ENCODE assay signal across 8 cellular contexts in genomic region chr19:9834302-9834725, GRCh38. TPM values are rescaled to one million over a fixed set of nuclear protein-coding genes. Genes with fewer than 3 reads are reported as not detected.
DNase-seq lines count a peak whose midpoint lies in the region; ATAC-seq and TF ChIP-seq lines count a peak whose summit lies in the region.

No MANE protein-coding gene starts in this region.

- peaks cover 20% of the 10 kb centered on the region for H3K4me1 ChIP-seq in suprapubic skin

- no peaks in the 10 kb centered on the region for H3K27me3 ChIP-seq in kidney epithelial cell (ENCODE audit: control insufficient read depth, insufficient read depth, low read length)
- no peaks in the 10 kb centered on the region for H3K27me3 ChIP-seq in suprapubic skin

- DNase-seq in activated T-cell treated with anti-CD3 and anti-CD28 coated beads, Interleukin-2, amount 50 U/mL, for 24 hours: no peak
- no peak for DNase-seq in activated T-cell treated with anti-CD3 and anti-CD28 coated beads, Interleukin-2, amount 50 U/mL, for 1 hour
- no peak for DNase-seq in activated naive CD8-positive, alpha-beta T cell treated with anti-CD3 and anti-CD28 coated beads for 36 hours
- DNase-seq in kidney epithelial cell (ENCODE audit: low read depth): no peak
- DNase-seq in suprapubic skin (ENCODE audit: low spot score in 2 of 2): no peak
- DNase-seq in NCI-H526 (lab: John Stamatoyannopoulos, UW): no peak
- DNase-seq in GM19240 (ENCODE audit: insufficient read length, low spot score): no peak

- H3K4me3 ChIP-seq in kidney epithelial cell (ENCODE audit: low read depth, low read length): peak overlapping the region; percentile 66
- H3K4me3 ChIP-seq in suprapubic skin: peak overlapping the region; percentile 87

- H3K36me3 Mint-ChIP-seq in activated T-cell treated with anti-CD3 and anti-CD28 coated beads, Interleukin-2, amount 50 U/mL, for 24 hours (ENCODE audit: low read depth): peaks cover 46% of the 10 kb centered on the region
- peaks cover 11% of the 10 kb centered on the region for H3K36me3 Mint-ChIP-seq in activated naive CD8-positive, alpha-beta T cell treated with anti-CD3 and anti-CD28 coated beads for 36 hours

- H3K27me3 Mint-ChIP-seq in activated T-cell treated with anti-CD3 and anti-CD28 coated beads, Interleukin-2, amount 50 U/mL, for 24 hours: no peaks in the 10 kb centered on the region
- H3K27me3 Mint-ChIP-seq in activated naive CD8-positive, alpha-beta T cell treated with anti-CD3 and anti-CD28 coated beads for 36 hours: no peaks in the 10 kb centered on the region

- 70% methylated on average over 6 of the region's 6 CpGs for WGBS in suprapubic skin

- TF ChIP-seq POLR2A in suprapubic skin (IDR thresholded peaks at IDR 0.05): no peak

- no peaks in the 10 kb centered on the region for H3K9me3 ChIP-seq in suprapubic skin

- TF ChIP-seq CTCF in kidney epithelial cell (IDR thresholded peaks at IDR 0.05; ENCODE audit: insufficient read depth, low read length, poor library complexity, severe bottlenecking) (no peak), suprapubic skin (IDR thresholded peaks at IDR 0.05) (no peak)

- no peak overlapping the region for H3K27ac ChIP-seq in suprapubic skin

- peak overlapping the region; percentile 89 for H3K4me3 Mint-ChIP-seq in activated T-cell treated with anti-CD3 and anti-CD28 coated beads, Interleukin-2, amount 50 U/mL, for 24 hours
- peak overlapping the region; percentile 91 for H3K4me3 Mint-ChIP-seq in activated naive CD8-positive, alpha-beta T cell treated with anti-CD3 and anti-CD28 coated beads for 36 hours

- no peak for TF ChIP-seq EP300 in suprapubic skin (IDR thresholded peaks at IDR 0.05)

- H3K4me1 Mint-ChIP-seq in activated T-cell treated with anti-CD3 and anti-CD28 coated beads, Interleukin-2, amount 50 U/mL, for 24 hours (ENCODE audit: low read depth): peaks cover 29% of the 10 kb centered on the region
- H3K4me1 Mint-ChIP-seq in activated naive CD8-positive, alpha-beta T cell treated with anti-CD3 and anti-CD28 coated beads for 36 hours: peaks cover 23% of the 10 kb centered on the region

- H3K9me3 Mint-ChIP-seq in activated T-cell treated with anti-CD3 and anti-CD28 coated beads, Interleukin-2, amount 50 U/mL, for 24 hours: no peaks in the 10 kb centered on the region
- no peaks in the 10 kb centered on the region for H3K9me3 Mint-ChIP-seq in activated naive CD8-positive, alpha-beta T cell treated with anti-CD3 and anti-CD28 coated beads for 36 hours

- peak overlapping the region; percentile 91 for H3K27ac Mint-ChIP-seq in activated T-cell treated with anti-CD3 and anti-CD28 coated beads, Interleukin-2, amount 50 U/mL, for 24 hours
- H3K27ac Mint-ChIP-seq in activated naive CD8-positive, alpha-beta T cell treated with anti-CD3 and anti-CD28 coated beads for 36 hours: peak overlapping the region; percentile 55

- no peaks in the 10 kb centered on the region for H3K36me3 ChIP-seq in kidney epithelial cell (ENCODE audit: control insufficient read depth, insufficient read depth, low read length)
- H3K36me3 ChIP-seq in suprapubic skin: peaks cover 24% of the 10 kb centered on the region

- no peak for ATAC-seq in HG03378 (IDR thresholded peaks at IDR 0.05; ENCODE audit: unreplicated experiment)

RNA-seq across cellular contexts. Expression of gene PIN1, which starts 0.8 kb away (rescaled TPM):
- 10 to 100 TPM; 85.5 to 90.9 TPM for total RNA-seq in activated naive CD8-positive, alpha-beta T cell treated with anti-CD3 and anti-CD28 coated beads for 36 hours
- 102 and 115 TPM in 2 replicates for total RNA-seq in kidney epithelial cell
- 10 to 100 TPM; 60.5 to 75.9 (median 65.8) TPM for total RNA-seq in suprapubic skin

RNA-seq across cellular contexts. Expression of gene UBL5, which starts 6.6 kb away (rescaled TPM):
- total RNA-seq in activated naive CD8-positive, alpha-beta T cell treated with anti-CD3 and anti-CD28 coated beads for 36 hours: 100 to 1,000 TPM; 344 to 347 TPM
- total RNA-seq in kidney epithelial cell: 536 and 603 TPM in 2 replicates
- 100 to 1,000 TPM; 170 to 337 (median 261) TPM for total RNA-seq in suprapubic skin

RNA-seq across cellular contexts. Expression of gene FBXL12, which starts 15.4 kb away (rescaled TPM):
- 10 to 100 TPM; 26.4 to 30.5 TPM for total RNA-seq in activated naive CD8-positive, alpha-beta T cell treated with anti-CD3 and anti-CD28 coated beads for 36 hours
- total RNA-seq in kidney epithelial cell (25.2 and 30.8 TPM in 2 replicates), suprapubic skin (10 to 100 TPM; 22.2 to 39.9 (median 29.8) TPM)
